9 cellular contexts compared by ENCODE assay signal in genomic region chr4:164748375-164748774, GRCh38. TPM values are rescaled to one million over a fixed set of nuclear protein-coding genes. Genes with fewer than 3 reads are reported as not detected.
DNase-seq lines count a peak whose midpoint lies in the region; ATAC-seq and TF ChIP-seq lines count a peak whose summit lies in the region.
"Had no signal": no experiment of that assay in that cellular context is flagged by ENCODE, and none has a peak within 500 bp of the region (broad histone marks: within the 10 kb centered on the region; RNA-seq: fewer than 3 reads in every experiment).

No MANE protein-coding gene starts in this region.

- no peak overlapping the region for H3K9ac ChIP-seq in smooth muscle cell (ENCODE audit: low read depth)

- no peaks in the 10 kb centered on the region for H3F3A ChIP-seq in smooth muscle cell (ENCODE audit: low read depth)

- H2AFZ ChIP-seq in smooth muscle cell (ENCODE audit: low read depth) = no peak overlapping the region

- no peak overlapping the region for H3K4me2 ChIP-seq in smooth muscle cell

- no peaks in the 10 kb centered on the region for H4K20me1 ChIP-seq in smooth muscle cell (ENCODE audit: low read depth)

- TF ChIP-seq CTCF in smooth muscle cell (IDR thresholded peaks at IDR 0.05; ENCODE audit: borderline replicate concordance, insufficient read depth, poor library complexity, severe bottlenecking) = peak; percentile 57

- DNase-seq in SHP77 treated with DMSO at 0.1 percent for 48 hours (lab: John Stamatoyannopoulos, UW) (peak; percentile 10), SHP77 (lab: John Stamatoyannopoulos, UW) (no peak), NCI-H82 (lab: John Stamatoyannopoulos, UW) (peak; percentile 49), epidermal melanocyte (ENCODE audit: insufficient read length, low spot score) (peak; percentile 23), smooth muscle cell (lab: John Stamatoyannopoulos, UW; ENCODE audit: unreplicated experiment) (no peak), amygdala (lab: John Stamatoyannopoulos, UW) (no peak)
- no peak for DNase-seq in stimulated activated CD4-positive, alpha-beta T cell treated with anti-CD3 and anti-CD28 coated beads, Interleukin-1b, Interleukin-23, amount 100 ng/mL, for 48 hours

- H3K4me3 ChIP-seq in smooth muscle cell = no peak overlapping the region

- no peaks in the 10 kb centered on the region for H3K36me3 ChIP-seq in smooth muscle cell (ENCODE audit: low read depth)

- no peak overlapping the region for H3K27ac ChIP-seq in smooth muscle cell (ENCODE audit: low read depth)

- no peaks in the 10 kb centered on the region for H3K79me2 ChIP-seq in smooth muscle cell (ENCODE audit: low read depth)

- H3K4me1 ChIP-seq in smooth muscle cell (ENCODE audit: low read depth) = no peaks in the 10 kb centered on the region

- 62% methylated on average over 3 of the region's 3 CpGs for WGBS in smooth muscle cell (ENCODE audit: low lambda C conversion rate)

- no peaks in the 10 kb centered on the region for H3K27me3 ChIP-seq in smooth muscle cell (ENCODE audit: low read depth)

- H3K9me3 ChIP-seq in smooth muscle cell (replicated peaks; ENCODE audit: low read depth) = no peaks in the 10 kb centered on the region

- no peak for ATAC-seq in GM18867 (IDR thresholded peaks at IDR 0.05; ENCODE audit: unreplicated experiment)

RNA-seq across cellular contexts. Expression of gene SMIM31, which starts 5.6 kb away (rescaled TPM):
- not detected in 2 replicates for total RNA-seq in smooth muscle cell
- polyA plus RNA-seq in smooth muscle cell = not detected in 2 replicates
- total RNA-seq: activated T-helper 1 cell treated with anti-CD3 and anti-CD28 coated beads, Interleukin-12 subunit alpha, Interleukin-12 subunit beta, Interleukin-2, Interleukin-4 antibody, amounts not matched to agents 30 ng/mL and 10 ng/mL and 1 ng/mL, durations not matched to agents 14 hours and 24 hours and 36 hours had no signal

Comparison
In these comparisons a context has a peak if more than half of its experiments do, and no peak if none do; other contexts are left out.
1. DNase-seq: peak in SHP77 treated with DMSO at 0.1 percent for 48 hours (single experiment), NCI-H82 (single experiment) and epidermal melanocyte (single experiment); none in SHP77 (0 of 2), smooth muscle cell (single experiment), amygdala (0 of 56) and stimulated activated CD4-positive, alpha-beta T cell treated with anti-CD3 and anti-CD28 coated beads, Interleukin-1b, Interleukin-23, amount 100 ng/mL, for 48 hours (single experiment).